Comparison of ENCODE assay signal across 25 cellular contexts in genomic region chr12:2432856-2433255, GRCh38.
"Had no signal": no experiment of that assay in that cellular context is flagged by ENCODE, and none has a peak within 500 bp of the region (broad histone marks: within the 10 kb centered on the region; RNA-seq: fewer than 3 reads in every experiment).

No MANE protein-coding gene starts in this region.

- H3K27me3 ChIP-seq: breast epithelium had no signal

- H3K4me1 ChIP-seq: breast epithelium had no signal

- H3K36me3 ChIP-seq: breast epithelium had no signal

- ATAC-seq: activated T-cell treated with anti-CD3 and anti-CD28 coated beads, Interleukin-2, amount 50 U/mL, for 4 hours; Panc1; Right ventricle myocardium inferior; T-cell had no signal

- H3K9me3 ChIP-seq: breast epithelium had no signal

- H3K4me3 ChIP-seq: breast epithelium, SK-N-MC had no signal

- DNase-seq: activated B cell treated with CpG ODN at 0.5 μM for 24 hours; activated CD4-positive, alpha-beta memory T cell treated with anti-CD3 and anti-CD28 coated beads for 36 hours; activated CD4-positive, alpha-beta T cell treated with anti-CD3 and anti-CD28 coated beads for 1 hour; activated CD4-positive, alpha-beta T cell treated with anti-CD3 and anti-CD28 coated beads, Interleukin-2, amount 10 ng/mL, durations not matched to agents 24 days and 14 days; activated CD8-positive, alpha-beta memory T cell treated with anti-CD3 and anti-CD28 coated beads for 24 hours; activated effector memory CD4-positive, alpha-beta T cell treated with anti-CD3 and anti-CD28 coated beads, Interleukin-2, amount 50 U/mL, for 16 hours; activated naive CD4-positive, alpha-beta T cell treated with anti-CD3 and anti-CD28 coated beads for 36 hours; activated T-cell treated with anti-CD3 and anti-CD28 coated beads, Interleukin-2, amount 50 U/mL, for 4 hours; amygdala; caudate nucleus; MM.1S; NCI-H1930; NCI-H226; NCI-H526; NCI-H82; NK-92 treated with Interleukin-12 subunit alpha and Interleukin-12 subunit beta, amount 100 ng/mL, for 24 hours; OCI-M1; RPMI8226; T-cell; T-helper 2 cell; T1000 had no signal

- H3K27ac ChIP-seq: breast epithelium, SK-N-MC had no signal
